In genomic region chr1:234955107-234955731, GRCh38 we compare ENCODE assay signal across 8 cellular contexts.
DNase-seq lines count a peak whose midpoint lies in the region; ATAC-seq, FAIRE-seq and TF ChIP-seq lines count a peak whose summit lies in the region.

No MANE protein-coding gene starts in this region.

- no peaks in the 10 kb centered on the region for H3K36me3 ChIP-seq in left lung

- intact Hi-C loops in left lung (cut with DNase I), result no loop called here

- no peak overlapping the region for H3K4me3 ChIP-seq in left lung

- H3K4me1 Mint-ChIP-seq in activated naive CD8-positive, alpha-beta T cell treated with anti-CD3 and anti-CD28 coated beads, Interleukin-2, amount 50 U/mL, for 24 hours, result peaks cover 66% of the 10 kb centered on the region

- TF ChIP-seq POLR2A in GM12892 (IDR thresholded peaks at IDR 0.05; ENCODE audit: low read depth, low read length), result no peak

- H3K27me3 Mint-ChIP-seq in activated naive CD8-positive, alpha-beta T cell treated with anti-CD3 and anti-CD28 coated beads, Interleukin-2, amount 50 U/mL, for 24 hours, result no peaks in the 10 kb centered on the region

- H3K9me3 ChIP-seq in left lung, result no peaks in the 10 kb centered on the region

- DNase-seq in GM12892 (ENCODE audit: insufficient read length) (no peak), Kasumi-1 (lab: John Stamatoyannopoulos, UW) (peak; percentile 86 to 88), left lung (peak; percentile 86 to 87), substantia nigra (lab: John Stamatoyannopoulos, UW) (peak in 18 of 49 donors; percentile 18 to 79 (median 39)), DMS153 (lab: John Stamatoyannopoulos, UW) (no peak)
- DNase-seq in activated naive CD8-positive, alpha-beta T cell treated with anti-CD3 and anti-CD28 coated beads, Interleukin-2, amount 50 U/mL, for 24 hours, result no peak

- TF ChIP-seq CTCF in left lung (IDR thresholded peaks at IDR 0.05), result no peak

- no peaks in the 10 kb centered on the region for H3K27me3 ChIP-seq in left lung

- ATAC-seq in activated naive CD8-positive, alpha-beta T cell treated with anti-CD3 and anti-CD28 coated beads, Interleukin-2, amount 50 U/mL, for 24 hours, result peak; percentile 2
- ATAC-seq in left lung (peak; percentile 68), GM18520 (IDR thresholded peaks at IDR 0.05; ENCODE audit: unreplicated experiment) (no peak), GM18907 (IDR thresholded peaks at IDR 0.05; ENCODE audit: unreplicated experiment) (no peak)

- H3K4me3 Mint-ChIP-seq in activated naive CD8-positive, alpha-beta T cell treated with anti-CD3 and anti-CD28 coated beads, Interleukin-2, amount 50 U/mL, for 24 hours, result no peak overlapping the region

- peak overlapping the region; percentile 88 for H3K27ac Mint-ChIP-seq in activated naive CD8-positive, alpha-beta T cell treated with anti-CD3 and anti-CD28 coated beads, Interleukin-2, amount 50 U/mL, for 24 hours

- H3K36me3 Mint-ChIP-seq in activated naive CD8-positive, alpha-beta T cell treated with anti-CD3 and anti-CD28 coated beads, Interleukin-2, amount 50 U/mL, for 24 hours (ENCODE audit: low read depth), result no peaks in the 10 kb centered on the region

- H3K9me3 Mint-ChIP-seq in activated naive CD8-positive, alpha-beta T cell treated with anti-CD3 and anti-CD28 coated beads, Interleukin-2, amount 50 U/mL, for 24 hours, result no peaks in the 10 kb centered on the region

- peak; percentile 9 for FAIRE-seq in GM12892 (lab: Jason Lieb, UNC)

- H3K27ac ChIP-seq in left lung (peak overlapping the region; percentile 51 to 92), substantia nigra (ENCODE audit: low read depth, low read length, poor library complexity, severe bottlenecking) (peak overlapping the region; percentile 42)

- H3K4me1 ChIP-seq in left lung, result peaks cover 11 to 63% of the 10 kb centered on the region in 2 donors

Comparison
In these comparisons a context has a peak if more than half of its experiments do, and no peak if none do; other contexts are left out.
1. DNase-seq: peak in Kasumi-1 (2 of 2) and left lung (2 of 2); none in GM12892 (single experiment), activated naive CD8-positive, alpha-beta T cell treated with anti-CD3 and anti-CD28 coated beads, Interleukin-2, amount 50 U/mL, for 24 hours (single experiment) and DMS153 (single experiment).
2. ATAC-seq: peak in activated naive CD8-positive, alpha-beta T cell treated with anti-CD3 and anti-CD28 coated beads, Interleukin-2, amount 50 U/mL, for 24 hours (single experiment) and left lung (single experiment); none in GM18520 (single experiment) and GM18907 (single experiment).